In genomic region chr20:24698189-24698588, GRCh38 we compare ENCODE assay signal across 22 cellular contexts.
DNase-seq lines count a peak whose midpoint lies in the region; ATAC-seq and TF ChIP-seq lines count a peak whose summit lies in the region.
"Had no signal": no experiment of that assay in that cellular context is flagged by ENCODE, and none has a peak within 500 bp of the region (broad histone marks: within the 10 kb centered on the region; RNA-seq: fewer than 3 reads in every experiment).

No MANE protein-coding gene starts in this region.

- H2AFZ ChIP-seq in KMS-11 (ENCODE audit: low read depth): no peak overlapping the region; the same call in 1 of the 2 replicates

- no peaks in the 10 kb centered on the region for H3K36me3 ChIP-seq in KMS-11 (ENCODE audit: insufficient read depth)
- H3K36me3 ChIP-seq in left lung: no peaks in the 10 kb centered on the region
- H3K36me3 ChIP-seq in brain microvascular endothelial cell (replicated peaks): no peaks in the 10 kb centered on the region
- H3K36me3 ChIP-seq: breast epithelium, transverse colon had no signal

- peaks cover 0 to 11% of the 10 kb centered on the region in 2 donors for H3K27me3 Mint-ChIP-seq in stimulated activated naive B cell treated with anti-CD40 and anti-IgM and Interleukin-4, amounts not matched to agents 10 μg/mL and 1 μg/mL and 100 μg/mL, for 72 hours

- no peaks in the 10 kb centered on the region for H3K9me3 Mint-ChIP-seq in stimulated activated naive B cell treated with anti-CD40 and anti-IgM and Interleukin-4, amounts not matched to agents 10 μg/mL and 1 μg/mL and 100 μg/mL, for 72 hours

- H3K4me3 Mint-ChIP-seq in stimulated activated naive B cell treated with anti-CD40 and anti-IgM and Interleukin-4, amounts not matched to agents 10 μg/mL and 1 μg/mL and 100 μg/mL, for 72 hours: no peak overlapping the region

- H3K27me3 ChIP-seq in KMS-11 (ENCODE audit: insufficient read depth, low read depth) (no peaks in the 10 kb centered on the region), left lung (peaks cover 0 to 74% of the 10 kb centered on the region in 2 donors), brain microvascular endothelial cell (replicated peaks) (no peaks in the 10 kb centered on the region)
- H3K27me3 ChIP-seq: breast epithelium, transverse colon had no signal

- H3K4me3 ChIP-seq in KMS-11 (IDR thresholded peaks at IDR 0.05; ENCODE audit: insufficient read depth, low read depth, low read length) (no peak overlapping the region), left lung (no peak overlapping the region), brain microvascular endothelial cell (ENCODE audit: low read depth, low read length) (no peak overlapping the region)
- H3K4me3 ChIP-seq: breast epithelium, coronary artery, transverse colon had no signal

- H3K79me2 ChIP-seq in KMS-11 (ENCODE audit: insufficient read depth, low read depth): no peaks in the 10 kb centered on the region

- H3K27ac Mint-ChIP-seq in stimulated activated naive B cell treated with anti-CD40 and anti-IgM and Interleukin-4, amounts not matched to agents 10 μg/mL and 1 μg/mL and 100 μg/mL, for 72 hours: no peak overlapping the region

- TF ChIP-seq CTCF in KMS-11 (conservative IDR thresholded peaks at IDR 0.05; ENCODE audit: low read depth, low read length) (no peak), left lung (IDR thresholded peaks at IDR 0.05) (no peak), brain microvascular endothelial cell (IDR thresholded peaks at IDR 0.05; ENCODE audit: low read depth, low read length, missing control alignments) (no peak)

- ATAC-seq in GM18867 (IDR thresholded peaks at IDR 0.05; ENCODE audit: unreplicated experiment) (peak; percentile 58), left lung (no peak), HG02885 (IDR thresholded peaks at IDR 0.05; ENCODE audit: poor library complexity, unreplicated experiment) (no peak)
- ATAC-seq in stimulated activated naive B cell treated with anti-CD40 and anti-IgM and Interleukin-4, amounts not matched to agents 10 μg/mL and 1 μg/mL and 100 μg/mL, for 72 hours (replicated peaks): peak; percentile 78 to 82
- ATAC-seq: HepG2, left ventricle myocardium superior had no signal

- H3K4me1 ChIP-seq in KMS-11 (ENCODE audit: low read depth, poor library complexity, severe bottlenecking) (peaks cover 20% of the 10 kb centered on the region), left lung (no peaks in the 10 kb centered on the region)
- H3K4me1 ChIP-seq: breast epithelium, transverse colon had no signal

- no peaks in the 10 kb centered on the region for H4K20me1 ChIP-seq in KMS-11 (ENCODE audit: insufficient read depth)

- H3K27ac ChIP-seq in KMS-11 (no peak overlapping the region; the same call in 1 of the 2 replicates), left lung (no peak overlapping the region), brain microvascular endothelial cell (no peak overlapping the region)
- H3K27ac ChIP-seq: breast epithelium, coronary artery, transverse colon had no signal

- peak; percentile 31 for DNase-seq in left kidney (ENCODE audit: low read depth, low spot score)
- DNase-seq in stimulated activated naive B cell treated with anti-CD40 and anti-IgM and Interleukin-4, amounts not matched to agents 10 μg/mL and 1 μg/mL and 100 μg/mL, for 72 hours: peak; percentile 9
- no peak for DNase-seq in left lung
- DNase-seq in brain microvascular endothelial cell: no peak
- DNase-seq: activated CD4-positive, alpha-beta T cell treated with anti-CD3 and anti-CD28 coated beads for 48 hours; activated effector memory CD4-positive, alpha-beta T cell treated with anti-CD3 and anti-CD28 coated beads, Interleukin-2, amount 50 U/mL, for 16 hours; left ventricle myocardium superior; NCI-H1436 treated with DMSO at 0.1 percent for 48 hours; NCI-H2171 treated with DMSO at 0.1 percent for 48 hours; NCI-H748 treated with DMSO at 0.1 percent for 48 hours; nucleus accumbens; OCI-M1; retina; SHP77 treated with DMSO at 0.1 percent for 48 hours; T-helper 1 cell; transverse colon had no signal

- no peak overlapping the region for H3K9ac ChIP-seq in KMS-11

- intact Hi-C loops in left lung (cut with DNase I): no loop called here

- in situ Hi-C loops in brain microvascular endothelial cell (cut with HindIII; ENCODE audit: low pct_ligation_motif_present, low sequenced_read_pairs): no loop called here

- H3K36me3 Mint-ChIP-seq in stimulated activated naive B cell treated with anti-CD40 and anti-IgM and Interleukin-4, amounts not matched to agents 10 μg/mL and 1 μg/mL and 100 μg/mL, for 72 hours: no peaks in the 10 kb centered on the region

- peak overlapping the region; percentile 43 for H3K4me2 ChIP-seq in KMS-11

- no peaks in the 10 kb centered on the region for H3K9me3 ChIP-seq in left lung
- H3K9me3 ChIP-seq: breast epithelium, transverse colon had no signal

- H3K4me1 Mint-ChIP-seq in stimulated activated naive B cell treated with anti-CD40 and anti-IgM and Interleukin-4, amounts not matched to agents 10 μg/mL and 1 μg/mL and 100 μg/mL, for 72 hours: peaks cover 7 to 9% of the 10 kb centered on the region in 2 donors

Comparison
In these comparisons a context has a peak if more than half of its experiments do, and no peak if none do; other contexts are left out.
1. ATAC-seq: peak in GM18867 (single experiment) and stimulated activated naive B cell treated with anti-CD40 and anti-IgM and Interleukin-4, amounts not matched to agents 10 μg/mL and 1 μg/mL and 100 μg/mL, for 72 hours (2 of 2); none in left lung (single experiment) and HG02885 (single experiment).
2. DNase-seq: peak in left kidney (single experiment) and stimulated activated naive B cell treated with anti-CD40 and anti-IgM and Interleukin-4, amounts not matched to agents 10 μg/mL and 1 μg/mL and 100 μg/mL, for 72 hours (single experiment); none in left lung (0 of 2) and brain microvascular endothelial cell (single experiment).